1 cellular context compared by ENCODE assay signal in the genomic region with DNA sequence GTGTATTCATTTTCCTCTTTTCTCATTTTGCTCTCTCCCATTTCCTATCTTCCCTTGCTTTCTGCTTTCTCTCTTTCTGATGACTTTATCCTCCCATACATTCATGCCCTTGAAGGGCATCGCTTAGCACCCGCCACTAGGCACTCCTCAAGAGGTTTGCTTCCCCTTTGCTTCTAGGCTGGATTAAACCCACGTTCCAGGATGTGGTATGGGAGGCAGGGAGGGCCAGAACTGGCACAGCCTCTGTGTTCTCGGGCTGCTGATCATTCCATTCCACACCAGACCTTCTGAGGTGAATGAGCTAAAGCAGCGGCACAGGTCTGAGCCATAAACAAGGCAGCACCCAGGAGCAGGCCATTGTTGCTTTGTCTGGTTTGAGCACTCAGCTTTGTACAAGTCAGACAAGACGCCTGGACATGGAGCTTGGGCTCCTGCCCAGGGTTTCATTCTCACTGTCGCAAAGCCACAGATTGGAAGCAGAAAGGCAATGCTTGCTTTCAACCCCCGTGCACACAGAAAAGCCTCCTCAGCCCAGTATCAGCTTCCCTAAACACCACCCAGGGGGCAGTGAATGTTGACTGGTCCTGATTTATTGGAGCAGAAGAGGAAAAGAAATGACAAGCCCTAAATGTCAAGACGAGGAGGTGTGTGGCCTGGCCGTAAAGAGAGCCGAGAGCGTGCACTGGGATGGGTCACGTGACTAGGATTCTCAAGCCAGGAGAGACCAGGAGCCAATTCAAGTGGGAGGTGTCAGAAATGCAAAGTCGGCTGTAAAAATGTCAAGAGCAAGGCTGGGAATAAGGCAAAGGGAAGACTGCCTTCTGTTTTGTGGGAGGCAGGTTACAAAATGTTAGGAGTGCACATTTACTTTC.
TF ChIP-seq lines count a peak whose summit lies in the region.

No MANE protein-coding gene starts in this region.

TF ChIP-seq in HepG2, 621 proteins besides CTCF, POLR2A, EP300 and RAD21 (continued from another document):
- TF ChIP-seq ATF5 (CRISPR knock-in tag; IDR thresholded peaks at IDR 0.05; ENCODE audit: low read depth) (no peak), ZNF567 (CRISPR knock-in tag; IDR thresholded peaks at IDR 0.05; ENCODE audit: borderline replicate concordance) (no peak)
- TF ChIP-seq, protein P1, sequence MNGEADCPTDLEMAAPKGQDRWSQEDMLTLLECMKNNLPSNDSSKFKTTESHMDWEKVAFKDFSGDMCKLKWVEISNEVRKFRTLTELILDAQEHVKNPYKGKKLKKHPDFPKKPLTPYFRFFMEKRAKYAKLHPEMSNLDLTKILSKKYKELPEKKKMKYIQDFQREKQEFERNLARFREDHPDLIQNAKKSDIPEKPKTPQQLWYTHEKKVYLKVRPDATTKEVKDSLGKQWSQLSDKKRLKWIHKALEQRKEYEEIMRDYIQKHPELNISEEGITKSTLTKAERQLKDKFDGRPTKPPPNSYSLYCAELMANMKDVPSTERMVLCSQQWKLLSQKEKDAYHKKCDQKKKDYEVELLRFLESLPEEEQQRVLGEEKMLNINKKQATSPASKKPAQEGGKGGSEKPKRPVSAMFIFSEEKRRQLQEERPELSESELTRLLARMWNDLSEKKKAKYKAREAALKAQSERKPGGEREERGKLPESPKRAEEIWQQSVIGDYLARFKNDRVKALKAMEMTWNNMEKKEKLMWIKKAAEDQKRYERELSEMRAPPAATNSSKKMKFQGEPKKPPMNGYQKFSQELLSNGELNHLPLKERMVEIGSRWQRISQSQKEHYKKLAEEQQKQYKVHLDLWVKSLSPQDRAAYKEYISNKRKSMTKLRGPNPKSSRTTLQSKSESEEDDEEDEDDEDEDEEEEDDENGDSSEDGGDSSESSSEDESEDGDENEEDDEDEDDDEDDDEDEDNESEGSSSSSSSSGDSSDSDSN (CRISPR knock-in tag; IDR thresholded peaks at IDR 0.05) = no peak
